Comparison of ENCODE assay signal across 10 cellular contexts in genomic region chr7:4694653-4695335, GRCh38. TPM values are rescaled to one million over a fixed set of nuclear protein-coding genes. Genes with fewer than 3 reads are reported as not detected.
A peak's percentile ranks its signal among the peaks of the same experiment; 100 is the strongest.
DNase-seq lines count a peak whose midpoint lies in the region; FAIRE-seq and TF ChIP-seq lines count a peak whose summit lies in the region.
"Had no signal": no experiment of that assay in that cellular context is flagged by ENCODE, and none has a peak within 500 bp of the region (broad histone marks: within the 10 kb centered on the region; RNA-seq: fewer than 3 reads in every experiment).

No MANE protein-coding gene starts in this region.

- peak overlapping the region; percentile 83 for H3K27ac ChIP-seq in skeletal muscle tissue (ENCODE audit: low read depth, low read length)
- no peak overlapping the region for H3K27ac ChIP-seq in effector memory CD4-positive, alpha-beta T cell (ENCODE audit: insufficient read depth, low read length, poor library complexity, severe bottlenecking)
- H3K27ac ChIP-seq in Karpas-422 (ENCODE audit: low read length): no peak overlapping the region

- H3K36me3 ChIP-seq in skeletal muscle tissue (ENCODE audit: control insufficient read depth in 3 of 3, insufficient read depth in 3 of 3, low read length in 3 of 3) (peaks cover 0 to 3% (median 0%) of the 10 kb centered on the region in 3 donors), Karpas-422 (ENCODE audit: insufficient read depth, low read length) (no peaks in the 10 kb centered on the region)
- no peaks in the 10 kb centered on the region for H3K36me3 ChIP-seq in effector memory CD4-positive, alpha-beta T cell (ENCODE audit: control insufficient read depth, insufficient read depth, low read length)

- no peak overlapping the region for H2AFZ ChIP-seq in Karpas-422 (ENCODE audit: low read length)

- H3K9me2 ChIP-seq in Karpas-422 (replicated peaks; ENCODE audit: insufficient read depth, low read length): no peaks in the 10 kb centered on the region

- TF ChIP-seq CTCF in astrocyte of the cerebellum (IDR thresholded peaks at IDR 0.05; ENCODE audit: low read depth, low read length, missing control alignments): no peak

- peaks cover 18 to 47% (median 39%) of the 10 kb centered on the region in 3 donors for H3K4me1 ChIP-seq in skeletal muscle tissue (ENCODE audit: control insufficient read depth in 3 of 3, insufficient read depth in 3 of 3, low read length in 3 of 3)
- no peaks in the 10 kb centered on the region for H3K4me1 ChIP-seq in effector memory CD4-positive, alpha-beta T cell (ENCODE audit: control insufficient read depth, insufficient read depth, low read length, poor library complexity, severe bottlenecking)
- H3K4me1 ChIP-seq in Karpas-422 (ENCODE audit: low read length): peaks cover 12% of the 10 kb centered on the region

- H3K9me3 ChIP-seq in skeletal muscle tissue (ENCODE audit: control insufficient read depth in 3 of 3, low read length in 3 of 3): no peaks in the 10 kb centered on the region
- no peaks in the 10 kb centered on the region for H3K9me3 ChIP-seq in effector memory CD4-positive, alpha-beta T cell (ENCODE audit: control insufficient read depth, low read length)
- no peaks in the 10 kb centered on the region for H3K9me3 ChIP-seq in Karpas-422 (ENCODE audit: low read length)

- H3K79me2 ChIP-seq in Karpas-422 (ENCODE audit: low read length): peaks cover 99% of the 10 kb centered on the region

- H3K9ac ChIP-seq in skeletal muscle tissue (ENCODE audit: low read depth in 1 of 3, low read length in 3 of 3) (peak overlapping the region; percentile 3 to 78 (median 42)), Karpas-422 (ENCODE audit: low read length) (no peak overlapping the region)

- DNase-seq in Daoy (ENCODE audit: low read depth) (peak; percentile 63), astrocyte of the cerebellum (ENCODE audit: low read depth) (peak; percentile 69), iris pigment epithelial cell (ENCODE audit: low read depth) (peak; percentile 86), NCI-H2107 treated with DMSO at 0.1 percent for 48 hours (lab: John Stamatoyannopoulos, UW; ENCODE audit: unreplicated experiment) (no peak), GM12891 (ENCODE audit: insufficient read length, low spot score) (no peak), Karpas-422 (no peak)
- no peak for DNase-seq in effector memory CD4-positive, alpha-beta T cell
- DNase-seq: activated T-cell treated with anti-CD3 and anti-CD28 coated beads, Interleukin-2, amount 50 U/mL, for 24 hours; NCI-H510A treated with DMSO at 0.1 percent for 48 hours had no signal

- in situ Hi-C loops in astrocyte of the cerebellum (cut with HindIII; ENCODE audit: low sequenced_read_pairs): loop anchor here (5.0 kb wide), 1 partner anchor 38 kb away; no protein-coding TSS in a partner anchor

- no peak overlapping the region for H3K4me2 ChIP-seq in Karpas-422 (ENCODE audit: low read depth, low read length, poor library complexity, severe bottlenecking)

- H3K27me3 ChIP-seq in skeletal muscle tissue (ENCODE audit: control insufficient read depth in 3 of 3, insufficient read depth in 3 of 3, low read length in 3 of 3): no peaks in the 10 kb centered on the region
- H3K27me3 ChIP-seq in effector memory CD4-positive, alpha-beta T cell (replicated peaks; ENCODE audit: control insufficient read depth, insufficient read depth, low read length, poor library complexity, severe bottlenecking): no peaks in the 10 kb centered on the region
- no peaks in the 10 kb centered on the region for H3K27me3 ChIP-seq in Karpas-422 (ENCODE audit: low read length)

- peaks cover 15% of the 10 kb centered on the region; the same call in 1 of the 2 replicates for H4K20me1 ChIP-seq in Karpas-422 (ENCODE audit: insufficient read depth, low read depth, low read length)

- FAIRE-seq in GM12891 (lab: Jason Lieb, UNC): no peak

- H3K4me3 ChIP-seq in astrocyte of the cerebellum (ENCODE audit: low read depth, low read length) (no peak overlapping the region), skeletal muscle tissue (ENCODE audit: low read length in 3 of 3) (peak overlapping the region; percentile 30 to 41 (median 39)), Karpas-422 (ENCODE audit: low read length) (no peak overlapping the region)
- no peak overlapping the region for H3K4me3 ChIP-seq in effector memory CD4-positive, alpha-beta T cell (ENCODE audit: insufficient read depth, low read depth, low read length, poor library complexity, severe bottlenecking)

- no peak for TF ChIP-seq POLR2A in GM12891 (IDR thresholded peaks at IDR 0.05; ENCODE audit: low read depth, low read length)

TF ChIP-seq in GM12891, 5 proteins besides CTCF, POLR2A, EP300 and RAD21:
- TF ChIP-seq PAX5 (IDR thresholded peaks at IDR 0.05; ENCODE audit: insufficient read depth, low read length, severe bottlenecking): no peak
- TF ChIP-seq POU2F2 (IDR thresholded peaks at IDR 0.05; ENCODE audit: low read depth, low read length): no peak
- TF ChIP-seq SPI1 (IDR thresholded peaks at IDR 0.05; ENCODE audit: low read depth, low read length): no peak
- TF ChIP-seq TAF1 (IDR thresholded peaks at IDR 0.05; ENCODE audit: low read depth, low read length): no peak
- TF ChIP-seq POLR2AphosphoS5 (IDR thresholded peaks at IDR 0.05; ENCODE audit: low read depth, low read length): no peak

RNA-seq across cellular contexts. Expression of gene FOXK1, which starts 12.7 kb away (rescaled TPM):
- total RNA-seq in Daoy (2014; rRNA removed; shearing (Covaris generic)): 12.9 and 20.9 TPM in 2 replicates
- total RNA-seq in skeletal muscle tissue: 17.2 TPM
- 5.0 TPM for polyA plus RNA-seq in GM12891 (2012; ENCODE audit: low read depth, missing spikeins)
- total RNA-seq in Karpas-422 (2014; rRNA removed; shearing (Covaris generic); ENCODE audit: low replicate concordance): 20.3 and 23.8 TPM in 2 replicates

Comparison
In these comparisons a context has a peak if more than half of its experiments do, and no peak if none do; other contexts are left out.
1. DNase-seq: peak in Daoy (single experiment), astrocyte of the cerebellum (single experiment) and iris pigment epithelial cell (single experiment); none in effector memory CD4-positive, alpha-beta T cell (0 of 3), NCI-H2107 treated with DMSO at 0.1 percent for 48 hours (single experiment), GM12891 (single experiment) and Karpas-422 (single experiment).
2. H3K4me3 ChIP-seq: peak in skeletal muscle tissue (3 of 3); none in astrocyte of the cerebellum (single experiment), effector memory CD4-positive, alpha-beta T cell (single experiment) and Karpas-422 (single experiment).